In genomic region chr9:127754761-127755557, GRCh38 we compare ENCODE assay signal across 2 cellular contexts.
TF ChIP-seq lines count a peak whose summit lies in the region.

No MANE protein-coding gene starts in this region.

TF ChIP-seq in endothelial cell of umbilical vein, 7 proteins besides CTCF, POLR2A, EP300 and RAD21:
- TF ChIP-seq GATA2 (IDR thresholded peaks at IDR 0.05; ENCODE audit: insufficient read depth, insufficient read length, low read depth, low read length) (no peak), MYC (IDR thresholded peaks at IDR 0.05; ENCODE audit: low read depth, low read length) (no peak), FOS (IDR thresholded peaks at IDR 0.05; ENCODE audit: borderline replicate concordance, insufficient read depth, low read length) (no peak), MAX (IDR thresholded peaks at IDR 0.05; ENCODE audit: insufficient read depth, insufficient read length) (no peak), EZH2 (IDR thresholded peaks at IDR 0.05; ENCODE audit: borderline replicate concordance, low read depth, low read length, severe bottlenecking) (no peak), JUN (IDR thresholded peaks at IDR 0.05; ENCODE audit: borderline replicate concordance, insufficient read depth, insufficient read length, low read depth) (no peak), POLR2AphosphoS5 (IDR thresholded peaks at IDR 0.05; ENCODE audit: insufficient read depth, low read depth, low read length) (no peak)

TF ChIP-seq in neural cell, 6 proteins besides CTCF, POLR2A, EP300 and RAD21:
- TF ChIP-seq REST (IDR thresholded peaks at IDR 0.05; ENCODE audit: borderline replicate concordance) (peak; percentile 46), SMC3 (conservative IDR thresholded peaks at IDR 0.05; ENCODE audit: poor library complexity) (no peak), POLR2AphosphoS5 (IDR thresholded peaks at IDR 0.05) (peak; percentile 98), MXI1 (conservative IDR thresholded peaks at IDR 0.05; ENCODE audit: poor library complexity, severe bottlenecking) (peak; percentile 50), TAF1 (IDR thresholded peaks at IDR 0.05; ENCODE audit: low read depth) (peak; percentile 85), EZH2 (IDR thresholded peaks at IDR 0.05; ENCODE audit: borderline replicate concordance, insufficient read depth, low read length, poor library complexity, severe bottlenecking) (no peak)
